1 cellular context compared by ENCODE assay signal in the genomic region with DNA sequence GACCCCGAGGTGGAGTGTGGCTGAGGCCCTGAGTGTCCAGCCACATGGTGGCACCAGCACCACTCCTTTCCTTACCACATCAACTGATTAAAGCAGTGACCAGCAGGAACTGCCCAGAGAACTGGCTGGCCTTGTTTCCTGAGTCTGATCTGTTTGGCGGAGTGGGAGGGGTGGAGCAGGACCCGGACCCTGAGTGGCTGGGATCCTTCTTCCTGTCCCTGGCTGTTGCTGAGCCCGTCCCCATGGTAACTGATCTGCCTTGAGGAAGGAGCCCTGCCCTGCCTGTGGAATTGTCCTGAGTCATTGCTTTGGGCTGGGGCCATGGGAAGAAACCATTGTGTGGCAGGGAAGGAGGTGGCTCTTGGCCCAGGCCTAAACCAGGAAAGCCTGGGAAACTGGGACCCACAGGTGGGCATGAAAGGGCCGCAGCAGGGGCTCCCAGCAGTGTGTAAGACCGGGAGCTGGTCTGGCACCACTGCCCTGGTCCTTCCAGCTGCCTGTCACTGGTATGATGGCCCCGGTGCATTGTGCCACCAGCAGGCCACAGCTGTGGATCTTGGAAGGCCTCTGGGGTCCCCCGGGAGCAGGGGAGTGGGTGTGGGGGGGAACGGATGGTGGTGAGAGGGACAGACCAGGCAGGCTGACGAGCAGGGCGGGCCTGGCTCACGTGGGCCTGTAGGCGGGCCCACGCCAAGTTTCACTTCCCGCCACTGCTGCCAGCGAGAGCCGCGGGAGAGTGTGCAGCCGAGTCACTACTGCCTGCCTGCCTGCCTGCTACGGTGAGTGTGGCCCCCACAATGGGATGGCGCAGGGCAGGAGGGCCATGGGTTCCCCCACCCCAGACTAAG.
TF ChIP-seq lines count a peak whose summit lies in the region.

No MANE protein-coding gene starts in this region.

TF ChIP-seq in Ishikawa, 13 proteins besides CTCF, POLR2A, EP300 and RAD21 (continued from another document):
- TF ChIP-seq, protein P1, sequence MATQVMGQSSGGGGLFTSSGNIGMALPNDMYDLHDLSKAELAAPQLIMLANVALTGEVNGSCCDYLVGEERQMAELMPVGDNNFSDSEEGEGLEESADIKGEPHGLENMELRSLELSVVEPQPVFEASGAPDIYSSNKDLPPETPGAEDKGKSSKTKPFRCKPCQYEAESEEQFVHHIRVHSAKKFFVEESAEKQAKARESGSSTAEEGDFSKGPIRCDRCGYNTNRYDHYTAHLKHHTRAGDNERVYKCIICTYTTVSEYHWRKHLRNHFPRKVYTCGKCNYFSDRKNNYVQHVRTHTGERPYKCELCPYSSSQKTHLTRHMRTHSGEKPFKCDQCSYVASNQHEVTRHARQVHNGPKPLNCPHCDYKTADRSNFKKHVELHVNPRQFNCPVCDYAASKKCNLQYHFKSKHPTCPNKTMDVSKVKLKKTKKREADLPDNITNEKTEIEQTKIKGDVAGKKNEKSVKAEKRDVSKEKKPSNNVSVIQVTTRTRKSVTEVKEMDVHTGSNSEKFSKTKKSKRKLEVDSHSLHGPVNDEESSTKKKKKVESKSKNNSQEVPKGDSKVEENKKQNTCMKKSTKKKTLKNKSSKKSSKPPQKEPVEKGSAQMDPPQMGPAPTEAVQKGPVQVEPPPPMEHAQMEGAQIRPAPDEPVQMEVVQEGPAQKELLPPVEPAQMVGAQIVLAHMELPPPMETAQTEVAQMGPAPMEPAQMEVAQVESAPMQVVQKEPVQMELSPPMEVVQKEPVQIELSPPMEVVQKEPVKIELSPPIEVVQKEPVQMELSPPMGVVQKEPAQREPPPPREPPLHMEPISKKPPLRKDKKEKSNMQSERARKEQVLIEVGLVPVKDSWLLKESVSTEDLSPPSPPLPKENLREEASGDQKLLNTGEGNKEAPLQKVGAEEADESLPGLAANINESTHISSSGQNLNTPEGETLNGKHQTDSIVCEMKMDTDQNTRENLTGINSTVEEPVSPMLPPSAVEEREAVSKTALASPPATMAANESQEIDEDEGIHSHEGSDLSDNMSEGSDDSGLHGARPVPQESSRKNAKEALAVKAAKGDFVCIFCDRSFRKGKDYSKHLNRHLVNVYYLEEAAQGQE (IDR thresholded peaks at IDR 0.05; ENCODE audit: low read depth) = no peak
- TF ChIP-seq, protein P2, sequence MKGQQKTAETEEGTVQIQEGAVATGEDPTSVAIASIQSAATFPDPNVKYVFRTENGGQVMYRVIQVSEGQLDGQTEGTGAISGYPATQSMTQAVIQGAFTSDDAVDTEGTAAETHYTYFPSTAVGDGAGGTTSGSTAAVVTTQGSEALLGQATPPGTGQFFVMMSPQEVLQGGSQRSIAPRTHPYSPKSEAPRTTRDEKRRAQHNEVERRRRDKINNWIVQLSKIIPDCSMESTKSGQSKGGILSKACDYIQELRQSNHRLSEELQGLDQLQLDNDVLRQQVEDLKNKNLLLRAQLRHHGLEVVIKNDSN (IDR thresholded peaks at IDR 0.05) = peak; percentile 89
- TF ChIP-seq CREB1 (IDR thresholded peaks at IDR 0.05; ENCODE audit: low read depth) = no peak
- no peak for TF ChIP-seq FOXM1 (IDR thresholded peaks at IDR 0.05; ENCODE audit: borderline replicate concordance, low read depth)
- peak; percentile 81 for TF ChIP-seq NFIC (IDR thresholded peaks at IDR 0.05)
TF ChIP-seq in Ishikawa: peak in this region for 6.
